In the genomic region with DNA sequence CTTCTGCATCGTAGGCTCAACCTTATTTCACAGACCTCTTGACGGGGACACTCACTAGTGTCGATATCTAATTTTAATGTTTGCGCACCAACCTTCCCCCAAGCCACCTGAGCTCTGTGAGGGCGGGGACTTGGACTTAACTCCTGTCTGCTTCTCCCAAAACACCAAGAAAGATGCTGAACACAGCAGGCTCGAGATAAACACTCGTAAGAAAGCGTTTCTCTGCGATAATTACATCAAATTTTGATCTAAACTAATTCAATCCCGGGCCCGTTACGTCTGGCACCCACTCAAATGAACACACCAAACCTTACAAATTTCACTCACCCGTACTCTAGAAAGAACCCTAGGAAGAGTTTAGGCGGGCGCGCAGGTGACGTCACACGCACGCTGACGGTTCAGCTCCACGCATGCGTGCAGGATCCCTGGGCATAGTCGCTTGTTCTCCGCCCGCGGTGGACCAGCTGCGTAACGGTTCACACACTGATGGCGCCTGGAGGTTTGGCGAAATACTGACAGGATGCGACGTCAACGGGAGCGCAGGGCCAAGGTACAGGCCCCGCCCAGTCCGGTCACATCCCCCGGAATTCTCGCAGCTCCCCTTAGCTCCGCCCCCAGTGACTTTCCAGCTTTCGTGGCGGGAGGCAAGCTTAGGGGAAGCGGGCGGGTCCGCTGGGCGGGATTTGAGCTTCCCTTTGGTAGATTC, we compare ENCODE assay signal across 1 cellular context.
TF ChIP-seq lines count a peak whose summit lies in the region.

A gene with protein sequence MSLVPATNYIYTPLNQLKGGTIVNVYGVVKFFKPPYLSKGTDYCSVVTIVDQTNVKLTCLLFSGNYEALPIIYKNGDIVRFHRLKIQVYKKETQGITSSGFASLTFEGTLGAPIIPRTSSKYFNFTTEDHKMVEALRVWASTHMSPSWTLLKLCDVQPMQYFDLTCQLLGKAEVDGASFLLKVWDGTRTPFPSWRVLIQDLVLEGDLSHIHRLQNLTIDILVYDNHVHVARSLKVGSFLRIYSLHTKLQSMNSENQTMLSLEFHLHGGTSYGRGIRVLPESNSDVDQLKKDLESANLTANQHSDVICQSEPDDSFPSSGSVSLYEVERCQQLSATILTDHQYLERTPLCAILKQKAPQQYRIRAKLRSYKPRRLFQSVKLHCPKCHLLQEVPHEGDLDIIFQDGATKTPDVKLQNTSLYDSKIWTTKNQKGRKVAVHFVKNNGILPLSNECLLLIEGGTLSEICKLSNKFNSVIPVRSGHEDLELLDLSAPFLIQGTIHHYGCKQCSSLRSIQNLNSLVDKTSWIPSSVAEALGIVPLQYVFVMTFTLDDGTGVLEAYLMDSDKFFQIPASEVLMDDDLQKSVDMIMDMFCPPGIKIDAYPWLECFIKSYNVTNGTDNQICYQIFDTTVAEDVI (minus strand): TSS at position 359 of the 706 bp plus-strand sequence. CDS start 32,652 bp downstream, outside the sequence.

TF ChIP-seq in HepG2, 621 proteins besides CTCF, POLR2A, EP300 and RAD21 (continued from another document and continues in another):
- TF ChIP-seq, protein P1, sequence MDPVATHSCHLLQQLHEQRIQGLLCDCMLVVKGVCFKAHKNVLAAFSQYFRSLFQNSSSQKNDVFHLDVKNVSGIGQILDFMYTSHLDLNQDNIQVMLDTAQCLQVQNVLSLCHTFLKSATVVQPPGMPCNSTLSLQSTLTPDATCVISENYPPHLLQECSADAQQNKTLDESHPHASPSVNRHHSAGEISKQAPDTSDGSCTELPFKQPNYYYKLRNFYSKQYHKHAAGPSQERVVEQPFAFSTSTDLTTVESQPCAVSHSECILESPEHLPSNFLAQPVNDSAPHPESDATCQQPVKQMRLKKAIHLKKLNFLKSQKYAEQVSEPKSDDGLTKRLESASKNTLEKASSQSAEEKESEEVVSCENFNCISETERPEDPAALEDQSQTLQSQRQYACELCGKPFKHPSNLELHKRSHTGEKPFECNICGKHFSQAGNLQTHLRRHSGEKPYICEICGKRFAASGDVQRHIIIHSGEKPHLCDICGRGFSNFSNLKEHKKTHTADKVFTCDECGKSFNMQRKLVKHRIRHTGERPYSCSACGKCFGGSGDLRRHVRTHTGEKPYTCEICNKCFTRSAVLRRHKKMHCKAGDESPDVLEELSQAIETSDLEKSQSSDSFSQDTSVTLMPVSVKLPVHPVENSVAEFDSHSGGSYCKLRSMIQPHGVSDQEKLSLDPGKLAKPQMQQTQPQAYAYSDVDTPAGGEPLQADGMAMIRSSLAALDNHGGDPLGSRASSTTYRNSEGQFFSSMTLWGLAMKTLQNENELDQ (CRISPR knock-in tag; IDR thresholded peaks at IDR 0.05; ENCODE audit: borderline replicate concordance): no peak
- TF ChIP-seq ZNF883 (CRISPR knock-in tag; IDR thresholded peaks at IDR 0.05; ENCODE audit: not compliant biosample characterization) (peak; percentile 70), ZNF207 (IDR thresholded peaks at IDR 0.05; ENCODE audit: borderline replicate concordance) (no peak), ASH2L (IDR thresholded peaks at IDR 0.05; ENCODE audit: insufficient read length, low read depth, low read length) (peak; percentile 87), ZKSCAN5 (CRISPR knock-in tag; IDR thresholded peaks at IDR 0.05) (no peak), KLF16 (CRISPR knock-in tag; IDR thresholded peaks at IDR 0.05) (peak in 1 of 2 experiments; percentile 76; a peak in 1 of 4 replicates), ZNF737 (CRISPR knock-in tag; IDR thresholded peaks at IDR 0.05; ENCODE audit: borderline replicate concordance) (no peak), ZNF234 (CRISPR knock-in tag; conservative IDR thresholded peaks at IDR 0.05) (no peak), PCBP2 (optimal IDR thresholded peaks at IDR 0.05; ENCODE audit: low read depth, low read length, poor library complexity, severe bottlenecking) (no peak), KDM5A (IDR thresholded peaks at IDR 0.05; ENCODE audit: borderline replicate concordance, low read length) (peak; percentile 92), ZMYM2 (CRISPR knock-in tag; IDR thresholded peaks at IDR 0.05) (peak; percentile 64; the same call in 1 of the 2 replicates), ZNF878 (CRISPR knock-in tag; IDR thresholded peaks at IDR 0.05) (peak; percentile 87), ZNF382 (CRISPR knock-in tag; IDR thresholded peaks at IDR 0.05; ENCODE audit: borderline replicate concordance) (no peak), ZNF549 (CRISPR knock-in tag; IDR thresholded peaks at IDR 0.05) (no peak), ZNF766 (CRISPR knock-in tag; IDR thresholded peaks at IDR 0.05; ENCODE audit: borderline replicate concordance) (peak; percentile 70; the same call in 1 of the 2 replicates), HCFC1 (IDR thresholded peaks at IDR 0.05; ENCODE audit: low read depth, low read length) (peak; percentile 45; the same call in 1 of the 2 replicates), HNF4A (CRISPR knock-in tag; IDR thresholded peaks at IDR 0.05) (peak; percentile 80), TGIF2 (CRISPR knock-in tag; IDR thresholded peaks at IDR 0.05) (no peak), CREB1 (IDR thresholded peaks at IDR 0.05) (peak; percentile 99), CREB1 (CRISPR knock-in tag; IDR thresholded peaks at IDR 0.05) (peak; percentile 99)
- TF ChIP-seq, protein P2, sequence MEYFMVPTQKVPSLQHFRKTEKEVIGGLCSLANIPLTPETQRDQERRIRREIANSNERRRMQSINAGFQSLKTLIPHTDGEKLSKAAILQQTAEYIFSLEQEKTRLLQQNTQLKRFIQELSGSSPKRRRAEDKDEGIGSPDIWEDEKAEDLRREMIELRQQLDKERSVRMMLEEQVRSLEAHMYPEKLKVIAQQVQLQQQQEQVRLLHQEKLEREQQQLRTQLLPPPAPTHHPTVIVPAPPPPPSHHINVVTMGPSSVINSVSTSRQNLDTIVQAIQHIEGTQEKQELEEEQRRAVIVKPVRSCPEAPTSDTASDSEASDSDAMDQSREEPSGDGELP (IDR thresholded peaks at IDR 0.05; ENCODE audit: borderline replicate concordance, low read depth): peak; percentile 81; the same call in 1 of the 2 replicates
- TF ChIP-seq, protein P3, sequence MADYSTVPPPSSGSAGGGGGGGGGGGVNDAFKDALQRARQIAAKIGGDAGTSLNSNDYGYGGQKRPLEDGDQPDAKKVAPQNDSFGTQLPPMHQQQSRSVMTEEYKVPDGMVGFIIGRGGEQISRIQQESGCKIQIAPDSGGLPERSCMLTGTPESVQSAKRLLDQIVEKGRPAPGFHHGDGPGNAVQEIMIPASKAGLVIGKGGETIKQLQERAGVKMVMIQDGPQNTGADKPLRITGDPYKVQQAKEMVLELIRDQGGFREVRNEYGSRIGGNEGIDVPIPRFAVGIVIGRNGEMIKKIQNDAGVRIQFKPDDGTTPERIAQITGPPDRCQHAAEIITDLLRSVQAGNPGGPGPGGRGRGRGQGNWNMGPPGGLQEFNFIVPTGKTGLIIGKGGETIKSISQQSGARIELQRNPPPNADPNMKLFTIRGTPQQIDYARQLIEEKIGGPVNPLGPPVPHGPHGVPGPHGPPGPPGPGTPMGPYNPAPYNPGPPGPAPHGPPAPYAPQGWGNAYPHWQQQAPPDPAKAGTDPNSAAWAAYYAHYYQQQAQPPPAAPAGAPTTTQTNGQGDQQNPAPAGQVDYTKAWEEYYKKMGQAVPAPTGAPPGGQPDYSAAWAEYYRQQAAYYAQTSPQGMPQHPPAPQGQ (CRISPR knock-in tag; IDR thresholded peaks at IDR 0.05; ENCODE audit: borderline replicate concordance): no peak; the same call in 1 of the 2 replicates
- TF ChIP-seq, protein P4, sequence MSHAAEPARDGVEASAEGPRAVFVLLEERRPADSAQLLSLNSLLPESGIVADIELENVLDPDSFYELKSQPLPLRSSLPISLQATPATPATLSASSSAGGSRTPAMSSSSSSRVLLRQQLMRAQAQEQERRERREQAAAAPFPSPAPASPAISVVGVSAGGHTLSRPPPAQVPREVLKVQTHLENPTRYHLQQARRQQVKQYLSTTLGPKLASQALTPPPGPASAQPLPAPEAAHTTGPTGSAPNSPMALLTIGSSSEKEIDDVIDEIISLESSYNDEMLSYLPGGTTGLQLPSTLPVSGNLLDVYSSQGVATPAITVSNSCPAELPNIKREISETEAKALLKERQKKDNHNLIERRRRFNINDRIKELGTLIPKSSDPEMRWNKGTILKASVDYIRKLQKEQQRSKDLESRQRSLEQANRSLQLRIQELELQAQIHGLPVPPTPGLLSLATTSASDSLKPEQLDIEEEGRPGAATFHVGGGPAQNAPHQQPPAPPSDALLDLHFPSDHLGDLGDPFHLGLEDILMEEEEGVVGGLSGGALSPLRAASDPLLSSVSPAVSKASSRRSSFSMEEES (CRISPR knock-in tag; IDR thresholded peaks at IDR 0.05): no peak; the same call in 1 of the 2 replicates
- TF ChIP-seq, protein P5, sequence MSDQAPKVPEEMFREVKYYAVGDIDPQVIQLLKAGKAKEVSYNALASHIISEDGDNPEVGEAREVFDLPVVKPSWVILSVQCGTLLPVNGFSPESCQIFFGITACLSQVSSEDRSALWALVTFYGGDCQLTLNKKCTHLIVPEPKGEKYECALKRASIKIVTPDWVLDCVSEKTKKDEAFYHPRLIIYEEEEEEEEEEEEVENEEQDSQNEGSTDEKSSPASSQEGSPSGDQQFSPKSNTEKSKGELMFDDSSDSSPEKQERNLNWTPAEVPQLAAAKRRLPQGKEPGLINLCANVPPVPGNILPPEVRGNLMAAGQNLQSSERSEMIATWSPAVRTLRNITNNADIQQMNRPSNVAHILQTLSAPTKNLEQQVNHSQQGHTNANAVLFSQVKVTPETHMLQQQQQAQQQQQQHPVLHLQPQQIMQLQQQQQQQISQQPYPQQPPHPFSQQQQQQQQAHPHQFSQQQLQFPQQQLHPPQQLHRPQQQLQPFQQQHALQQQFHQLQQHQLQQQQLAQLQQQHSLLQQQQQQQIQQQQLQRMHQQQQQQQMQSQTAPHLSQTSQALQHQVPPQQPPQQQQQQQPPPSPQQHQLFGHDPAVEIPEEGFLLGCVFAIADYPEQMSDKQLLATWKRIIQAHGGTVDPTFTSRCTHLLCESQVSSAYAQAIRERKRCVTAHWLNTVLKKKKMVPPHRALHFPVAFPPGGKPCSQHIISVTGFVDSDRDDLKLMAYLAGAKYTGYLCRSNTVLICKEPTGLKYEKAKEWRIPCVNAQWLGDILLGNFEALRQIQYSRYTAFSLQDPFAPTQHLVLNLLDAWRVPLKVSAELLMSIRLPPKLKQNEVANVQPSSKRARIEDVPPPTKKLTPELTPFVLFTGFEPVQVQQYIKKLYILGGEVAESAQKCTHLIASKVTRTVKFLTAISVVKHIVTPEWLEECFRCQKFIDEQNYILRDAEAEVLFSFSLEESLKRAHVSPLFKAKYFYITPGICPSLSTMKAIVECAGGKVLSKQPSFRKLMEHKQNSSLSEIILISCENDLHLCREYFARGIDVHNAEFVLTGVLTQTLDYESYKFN (CRISPR knock-in tag; conservative IDR thresholded peaks at IDR 0.05): peak; percentile 63
- TF ChIP-seq, protein P6, sequence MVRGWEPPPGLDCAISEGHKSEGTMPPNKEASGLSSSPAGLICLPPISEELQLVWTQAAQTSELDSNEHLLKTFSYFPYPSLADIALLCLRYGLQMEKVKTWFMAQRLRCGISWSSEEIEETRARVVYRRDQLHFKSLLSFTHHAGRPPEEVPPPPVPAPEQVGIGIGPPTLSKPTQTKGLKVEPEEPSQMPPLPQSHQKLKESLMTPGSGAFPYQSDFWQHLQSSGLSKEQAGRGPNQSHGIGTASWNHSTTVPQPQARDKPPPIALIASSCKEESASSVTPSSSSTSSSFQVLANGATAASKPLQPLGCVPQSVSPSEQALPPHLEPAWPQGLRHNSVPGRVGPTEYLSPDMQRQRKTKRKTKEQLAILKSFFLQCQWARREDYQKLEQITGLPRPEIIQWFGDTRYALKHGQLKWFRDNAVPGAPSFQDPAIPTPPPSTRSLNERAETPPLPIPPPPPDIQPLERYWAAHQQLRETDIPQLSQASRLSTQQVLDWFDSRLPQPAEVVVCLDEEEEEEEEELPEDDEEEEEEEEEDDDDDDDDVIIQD (CRISPR knock-in tag; IDR thresholded peaks at IDR 0.05; ENCODE audit: low read depth): peak; percentile 81; the same call in 1 of the 2 replicates
- TF ChIP-seq, protein P7, sequence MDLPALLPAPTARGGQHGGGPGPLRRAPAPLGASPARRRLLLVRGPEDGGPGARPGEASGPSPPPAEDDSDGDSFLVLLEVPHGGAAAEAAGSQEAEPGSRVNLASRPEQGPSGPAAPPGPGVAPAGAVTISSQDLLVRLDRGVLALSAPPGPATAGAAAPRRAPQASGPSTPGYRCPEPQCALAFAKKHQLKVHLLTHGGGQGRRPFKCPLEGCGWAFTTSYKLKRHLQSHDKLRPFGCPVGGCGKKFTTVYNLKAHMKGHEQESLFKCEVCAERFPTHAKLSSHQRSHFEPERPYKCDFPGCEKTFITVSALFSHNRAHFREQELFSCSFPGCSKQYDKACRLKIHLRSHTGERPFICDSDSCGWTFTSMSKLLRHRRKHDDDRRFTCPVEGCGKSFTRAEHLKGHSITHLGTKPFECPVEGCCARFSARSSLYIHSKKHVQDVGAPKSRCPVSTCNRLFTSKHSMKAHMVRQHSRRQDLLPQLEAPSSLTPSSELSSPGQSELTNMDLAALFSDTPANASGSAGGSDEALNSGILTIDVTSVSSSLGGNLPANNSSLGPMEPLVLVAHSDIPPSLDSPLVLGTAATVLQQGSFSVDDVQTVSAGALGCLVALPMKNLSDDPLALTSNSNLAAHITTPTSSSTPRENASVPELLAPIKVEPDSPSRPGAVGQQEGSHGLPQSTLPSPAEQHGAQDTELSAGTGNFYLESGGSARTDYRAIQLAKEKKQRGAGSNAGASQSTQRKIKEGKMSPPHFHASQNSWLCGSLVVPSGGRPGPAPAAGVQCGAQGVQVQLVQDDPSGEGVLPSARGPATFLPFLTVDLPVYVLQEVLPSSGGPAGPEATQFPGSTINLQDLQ (CRISPR knock-in tag; IDR thresholded peaks at IDR 0.05): no peak
- TF ChIP-seq, protein P8, sequence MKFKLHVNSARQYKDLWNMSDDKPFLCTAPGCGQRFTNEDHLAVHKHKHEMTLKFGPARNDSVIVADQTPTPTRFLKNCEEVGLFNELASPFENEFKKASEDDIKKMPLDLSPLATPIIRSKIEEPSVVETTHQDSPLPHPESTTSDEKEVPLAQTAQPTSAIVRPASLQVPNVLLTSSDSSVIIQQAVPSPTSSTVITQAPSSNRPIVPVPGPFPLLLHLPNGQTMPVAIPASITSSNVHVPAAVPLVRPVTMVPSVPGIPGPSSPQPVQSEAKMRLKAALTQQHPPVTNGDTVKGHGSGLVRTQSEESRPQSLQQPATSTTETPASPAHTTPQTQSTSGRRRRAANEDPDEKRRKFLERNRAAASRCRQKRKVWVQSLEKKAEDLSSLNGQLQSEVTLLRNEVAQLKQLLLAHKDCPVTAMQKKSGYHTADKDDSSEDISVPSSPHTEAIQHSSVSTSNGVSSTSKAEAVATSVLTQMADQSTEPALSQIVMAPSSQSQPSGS (CRISPR knock-in tag; IDR thresholded peaks at IDR 0.05): peak; percentile 89
- TF ChIP-seq, protein P9, sequence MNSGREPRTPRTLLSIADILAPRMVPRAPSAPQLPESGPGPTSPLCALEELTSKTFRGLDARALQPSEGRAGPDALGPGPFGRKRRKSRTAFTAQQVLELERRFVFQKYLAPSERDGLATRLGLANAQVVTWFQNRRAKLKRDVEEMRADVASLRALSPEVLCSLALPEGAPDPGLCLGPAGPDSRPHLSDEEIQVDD (CRISPR knock-in tag; IDR thresholded peaks at IDR 0.05; ENCODE audit: borderline replicate concordance): 0 out of 2 replicates have a peak, but pooled peaks have one; percentile 24
- TF ChIP-seq, protein P10, sequence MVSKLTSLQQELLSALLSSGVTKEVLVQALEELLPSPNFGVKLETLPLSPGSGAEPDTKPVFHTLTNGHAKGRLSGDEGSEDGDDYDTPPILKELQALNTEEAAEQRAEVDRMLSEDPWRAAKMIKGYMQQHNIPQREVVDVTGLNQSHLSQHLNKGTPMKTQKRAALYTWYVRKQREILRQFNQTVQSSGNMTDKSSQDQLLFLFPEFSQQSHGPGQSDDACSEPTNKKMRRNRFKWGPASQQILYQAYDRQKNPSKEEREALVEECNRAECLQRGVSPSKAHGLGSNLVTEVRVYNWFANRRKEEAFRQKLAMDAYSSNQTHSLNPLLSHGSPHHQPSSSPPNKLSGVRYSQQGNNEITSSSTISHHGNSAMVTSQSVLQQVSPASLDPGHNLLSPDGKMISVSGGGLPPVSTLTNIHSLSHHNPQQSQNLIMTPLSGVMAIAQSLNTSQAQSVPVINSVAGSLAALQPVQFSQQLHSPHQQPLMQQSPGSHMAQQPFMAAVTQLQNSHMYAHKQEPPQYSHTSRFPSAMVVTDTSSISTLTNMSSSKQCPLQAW (CRISPR knock-in tag; IDR thresholded peaks at IDR 0.05): peak; percentile 84
